In the genomic region with DNA sequence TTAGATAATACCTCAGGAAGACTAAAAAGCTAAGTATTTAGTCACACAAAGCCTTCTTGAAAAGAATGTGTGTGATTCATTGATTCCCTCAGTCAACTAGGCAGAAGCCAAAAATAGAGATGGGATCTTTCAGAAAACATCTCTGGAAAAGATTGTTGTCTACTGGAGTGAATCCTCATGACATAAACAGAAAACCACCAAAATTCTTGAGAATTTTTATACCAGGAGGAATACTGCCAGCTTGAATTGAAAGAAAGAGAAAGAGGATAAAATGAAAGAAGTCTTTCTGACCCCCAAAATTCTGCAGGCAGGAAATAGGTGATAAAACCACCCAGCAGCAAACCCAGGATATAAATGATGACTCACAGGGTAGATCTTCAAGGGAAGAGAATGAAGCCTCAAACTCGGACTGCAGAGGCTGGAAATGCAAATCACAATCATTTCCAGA, we compare ENCODE assay signal across 11 cellular contexts.
A peak's percentile ranks its signal among the peaks of the same experiment; 100 is the strongest.
DNase-seq lines count a peak whose midpoint lies in the region; ATAC-seq and TF ChIP-seq lines count a peak whose summit lies in the region.
"Had no signal": no experiment of that assay in that cellular context is flagged by ENCODE, and none has a peak within 500 bp of the region (broad histone marks: within the 10 kb centered on the region; RNA-seq: fewer than 3 reads in every experiment).

No MANE protein-coding gene starts in this region.

- no peaks in the 10 kb centered on the region for H3K36me3 Mint-ChIP-seq in CD14-positive monocyte
- H3K36me3 Mint-ChIP-seq in T-helper 2 cell treated with Interferon-gamma antibody and Interleukin-4, amounts not matched to agents 5 μg/mL and 100 μg/mL, for 36 hours (ENCODE audit: low read depth), result no peaks in the 10 kb centered on the region

- no peaks in the 10 kb centered on the region for H3K9me3 ChIP-seq in HCT116 (ENCODE audit: control insufficient read depth in 1 of 2, insufficient read depth in 1 of 2, low read depth in 1 of 2, low read length in 2 of 2)
- no peaks in the 10 kb centered on the region for H3K9me3 ChIP-seq in suprapubic skin
- H3K9me3 ChIP-seq: prostate gland had no signal

- no peak; the same call in 1 of the 2 replicates for TF ChIP-seq RAD21 in HCT116 (IDR thresholded peaks at IDR 0.05; ENCODE audit: low read depth)

- H3K79me2 ChIP-seq in HCT116 (ENCODE audit: insufficient read depth, low read length), result no peaks in the 10 kb centered on the region

- peak; percentile 57 for DNase-seq in HCT116 (ENCODE audit: low read depth, low spot score)
- DNase-seq in SW480 (ENCODE audit: low spot score), result peak; percentile 36
- peak; percentile 89 for DNase-seq in fibroblast of the aortic adventitia (ENCODE audit: low read depth)
- no peak for DNase-seq in suprapubic skin (ENCODE audit: low spot score in 2 of 2)
- no peak for DNase-seq in CD14-positive monocyte (ENCODE audit: low spot score)
- no peak for DNase-seq in T-helper 2 cell treated with Interferon-gamma antibody and Interleukin-4, amounts not matched to agents 5 μg/mL and 100 μg/mL, for 36 hours (ENCODE audit: low spot score)

- WGBS in suprapubic skin, result 49% methylated on average over 1 of the region's 1 CpG

- H3K27me3 ChIP-seq in HCT116 (ENCODE audit: insufficient read depth, low read length), result no peaks in the 10 kb centered on the region
- no peaks in the 10 kb centered on the region for H3K27me3 ChIP-seq in suprapubic skin

- H3K9me3 Mint-ChIP-seq in CD14-positive monocyte, result peaks cover 0 to 9% (median 5%) of the 10 kb centered on the region in 7 donors
- peaks cover 6% of the 10 kb centered on the region for H3K9me3 Mint-ChIP-seq in T-helper 2 cell treated with Interferon-gamma antibody and Interleukin-4, amounts not matched to agents 5 μg/mL and 100 μg/mL, for 36 hours

- ATAC-seq in HCT116 (peak; percentile 86), GM18873 (IDR thresholded peaks at IDR 0.05; ENCODE audit: low FRiP score, unreplicated experiment) (no peak)
- ATAC-seq: left lobe of liver had no signal

- TF ChIP-seq CTCF in HCT116 (IDR thresholded peaks at IDR 0.05 in 2 of 3, conservative IDR thresholded peaks at IDR 0.05 in 1 of 3; ENCODE audit: borderline replicate concordance in 1 of 3, insufficient read depth in 1 of 3, low read depth in 2 of 3, low read length in 2 of 3), result no peak
- TF ChIP-seq CTCF in fibroblast of the aortic adventitia (IDR thresholded peaks at IDR 0.05; ENCODE audit: insufficient read depth, low read length), result no peak
- TF ChIP-seq CTCF in suprapubic skin (IDR thresholded peaks at IDR 0.05), result no peak
- no peak for TF ChIP-seq CTCF in CD14-positive monocyte (IDR thresholded peaks at IDR 0.05)

- H4K20me1 ChIP-seq in HCT116 (ENCODE audit: insufficient read depth), result no peaks in the 10 kb centered on the region

- H3K27ac ChIP-seq in HCT116 (ENCODE audit: low read depth, low read length) (peak overlapping the region; percentile 58; the same call in 1 of the 2 replicates), suprapubic skin (peak overlapping the region; percentile 8)
- H3K27ac ChIP-seq: KMS-11, prostate gland had no signal

- peak overlapping the region; percentile 15; the same call in 1 of the 2 replicates for H3K9ac ChIP-seq in HCT116 (ENCODE audit: low read length)
- H3K9ac ChIP-seq: KMS-11 had no signal

- TF ChIP-seq POLR2A in HCT116 (IDR thresholded peaks at IDR 0.05; ENCODE audit: borderline replicate concordance, extremely low read depth, insufficient read depth, insufficient read length), result no peak
- TF ChIP-seq POLR2A in suprapubic skin (IDR thresholded peaks at IDR 0.05), result no peak

- peak overlapping the region; percentile 60 for H3K4me2 ChIP-seq in HCT116 (ENCODE audit: low read length)
- H3K4me2 ChIP-seq: KMS-11 had no signal

- TF ChIP-seq EP300 in suprapubic skin (IDR thresholded peaks at IDR 0.05), result no peak

- H2AFZ ChIP-seq in HCT116 (ENCODE audit: low read depth, low read length, poor library complexity, severe bottlenecking), result peak overlapping the region; percentile 37

- no peaks in the 10 kb centered on the region for H3K27me3 Mint-ChIP-seq in CD14-positive monocyte (ENCODE audit: low read depth in 3 of 3)
- no peaks in the 10 kb centered on the region for H3K27me3 Mint-ChIP-seq in T-helper 2 cell treated with Interferon-gamma antibody and Interleukin-4, amounts not matched to agents 5 μg/mL and 100 μg/mL, for 36 hours (ENCODE audit: low read depth)

- H3K9me2 ChIP-seq in HCT116 (ENCODE audit: insufficient read depth), result no peaks in the 10 kb centered on the region

- H3K36me3 ChIP-seq in HCT116 (ENCODE audit: control insufficient read depth in 1 of 2, insufficient read depth in 2 of 2, low read length in 2 of 2), result no peaks in the 10 kb centered on the region
- no peaks in the 10 kb centered on the region for H3K36me3 ChIP-seq in suprapubic skin
- H3K36me3 ChIP-seq: prostate gland had no signal

- no TSS peak for BruUV-seq in HCT116 (replicated peaks; lab: Mats Ljungman, UMichigan)

- intact Hi-C loops in HCT116 (cut with micrococcal nuclease), result no loop called here
- intact Hi-C loops in CD14-positive monocyte (cut with micrococcal nuclease), result no loop called here

- POLR2A ChIA-PET in HCT116 (lab: Charles Lee), result no interaction called here

- no peak overlapping the region for H3K27ac Mint-ChIP-seq in CD14-positive monocyte
- H3K27ac Mint-ChIP-seq in T-helper 2 cell treated with Interferon-gamma antibody and Interleukin-4, amounts not matched to agents 5 μg/mL and 100 μg/mL, for 36 hours, result no peak overlapping the region
- H3K27ac Mint-ChIP-seq: activated T-helper 2 cell treated with anti-CD3 and anti-CD28 coated beads, Interferon-gamma antibody, Interleukin-2, Interleukin-4, amounts not matched to agents 10 μg/mL and 5 μg/mL and 100 μg/mL, durations not matched to agents 14 hours and 24 hours and 36 hours had no signal

- H3K4me1 Mint-ChIP-seq in CD14-positive monocyte, result no peaks in the 10 kb centered on the region
- H3K4me1 Mint-ChIP-seq in T-helper 2 cell treated with Interferon-gamma antibody and Interleukin-4, amounts not matched to agents 5 μg/mL and 100 μg/mL, for 36 hours (ENCODE audit: low read depth), result no peaks in the 10 kb centered on the region

- H3K4me1 ChIP-seq in HCT116 (ENCODE audit: control insufficient read depth in 1 of 2, insufficient read depth in 2 of 2, low read length in 2 of 2) (peaks cover 7 to 29% of the 10 kb centered on the region in 2 experiments; a peak in 3 of 4 replicates), suprapubic skin (no peaks in the 10 kb centered on the region)
- H3K4me1 ChIP-seq: prostate gland had no signal

- RAD21 ChIA-PET in HCT116 (lab: Charles Lee; ENCODE audit: low non-redundant PET in 1 of 2, low total read pairs in 2 of 2, uncharacterized antibody in 2 of 2, unreplicated experiment in 2 of 2), result no interaction called here

- H3K4me3 ChIP-seq in HCT116 (replicated peaks in 1 of 2; ENCODE audit: low read depth in 1 of 2, low read length in 2 of 2) (peak overlapping the region in 1 of 2 experiments; percentile 14; a peak in 3 of 4 replicates), fibroblast of the aortic adventitia (ENCODE audit: low read depth, low read length) (no peak overlapping the region), suprapubic skin (no peak overlapping the region)
- H3K4me3 ChIP-seq: prostate gland had no signal

- CTCF ChIA-PET in HCT116 (lab: Charles Lee), result interaction anchor here (1.3 kb wide), 1 partner anchor 649 kb away, joined by 3 read pairs; no protein-coding TSS in a partner anchor

- H3K4me3 Mint-ChIP-seq in CD14-positive monocyte, result no peak overlapping the region
- no peak overlapping the region for H3K4me3 Mint-ChIP-seq in T-helper 2 cell treated with Interferon-gamma antibody and Interleukin-4, amounts not matched to agents 5 μg/mL and 100 μg/mL, for 36 hours

TF ChIP-seq in HCT116, 20 proteins besides CTCF, POLR2A, EP300 and RAD21:
- peak; percentile 74 for TF ChIP-seq JUND (IDR thresholded peaks at IDR 0.05)
- peak; percentile 63 for TF ChIP-seq SP1 (IDR thresholded peaks at IDR 0.05; ENCODE audit: low read depth)
- peak; percentile 28; the same call in 1 of the 2 replicates for TF ChIP-seq CEBPB (IDR thresholded peaks at IDR 0.05; ENCODE audit: low read depth)
- TF ChIP-seq ZFX (IDR thresholded peaks at IDR 0.05), result no peak
- peak; percentile 79 for TF ChIP-seq FOSL1 (IDR thresholded peaks at IDR 0.05; ENCODE audit: low read depth)
- peak; percentile 64 for TF ChIP-seq SRF (IDR thresholded peaks at IDR 0.05; ENCODE audit: low read depth)
- peak; percentile 11 for TF ChIP-seq TCF7L2 (IDR thresholded peaks at IDR 0.05; ENCODE audit: borderline replicate concordance, extremely low read depth, insufficient read depth, insufficient read length)
- TF ChIP-seq, protein P1, sequence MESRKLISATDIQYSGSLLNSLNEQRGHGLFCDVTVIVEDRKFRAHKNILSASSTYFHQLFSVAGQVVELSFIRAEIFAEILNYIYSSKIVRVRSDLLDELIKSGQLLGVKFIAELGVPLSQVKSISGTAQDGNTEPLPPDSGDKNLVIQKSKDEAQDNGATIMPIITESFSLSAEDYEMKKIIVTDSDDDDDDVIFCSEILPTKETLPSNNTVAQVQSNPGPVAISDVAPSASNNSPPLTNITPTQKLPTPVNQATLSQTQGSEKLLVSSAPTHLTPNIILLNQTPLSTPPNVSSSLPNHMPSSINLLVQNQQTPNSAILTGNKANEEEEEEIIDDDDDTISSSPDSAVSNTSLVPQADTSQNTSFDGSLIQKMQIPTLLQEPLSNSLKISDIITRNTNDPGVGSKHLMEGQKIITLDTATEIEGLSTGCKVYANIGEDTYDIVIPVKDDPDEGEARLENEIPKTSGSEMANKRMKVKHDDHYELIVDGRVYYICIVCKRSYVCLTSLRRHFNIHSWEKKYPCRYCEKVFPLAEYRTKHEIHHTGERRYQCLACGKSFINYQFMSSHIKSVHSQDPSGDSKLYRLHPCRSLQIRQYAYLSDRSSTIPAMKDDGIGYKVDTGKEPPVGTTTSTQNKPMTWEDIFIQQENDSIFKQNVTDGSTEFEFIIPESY (IDR thresholded peaks at IDR 0.05; ENCODE audit: extremely low read depth, insufficient replicate concordance, low read length), result no peak

Comparison
In these comparisons a context has a peak if more than half of its experiments do, and no peak if none do; other contexts are left out.
1. DNase-seq: peak in HCT116 (single experiment), SW480 (single experiment) and fibroblast of the aortic adventitia (single experiment); none in suprapubic skin (0 of 2), CD14-positive monocyte (single experiment) and T-helper 2 cell treated with Interferon-gamma antibody and Interleukin-4, amounts not matched to agents 5 μg/mL and 100 μg/mL, for 36 hours (single experiment).